Comparison of ENCODE assay signal across 34 cellular contexts in genomic region chr1:4058706-4059105, GRCh38.
"Had no signal": no experiment of that assay in that cellular context is flagged by ENCODE, and none has a peak within 500 bp of the region (broad histone marks: within the 10 kb centered on the region; RNA-seq: fewer than 3 reads in every experiment).

No MANE protein-coding gene starts in this region.

- H3K9me3 Mint-ChIP-seq: activated CD4-positive, alpha-beta T cell treated with anti-CD3 and anti-CD28 coated beads, Interleukin-2, amount 10 ng/mL, durations not matched to agents 24 days and 14 days; activated naive CD8-positive, alpha-beta T cell treated with anti-CD3 and anti-CD28 coated beads for 36 hours; activated T-helper 17 cell treated with anti-CD3 and anti-CD28 coated beads, Interleukin-2, amount 50 U/mL, for 72 hours had no signal

- H3K4me3 Mint-ChIP-seq: activated CD4-positive, alpha-beta T cell treated with anti-CD3 and anti-CD28 coated beads, Interleukin-2, amount 10 ng/mL, durations not matched to agents 24 days and 14 days; activated CD8-positive, alpha-beta memory T cell treated with anti-CD3 and anti-CD28 coated beads, Interleukin-2, amount 10 ng/mL, durations not matched to agents 7 days and 5 days; activated naive CD8-positive, alpha-beta T cell treated with anti-CD3 and anti-CD28 coated beads for 36 hours; activated T-helper 17 cell treated with anti-CD3 and anti-CD28 coated beads, Interleukin-2, amount 50 U/mL, for 72 hours had no signal

- H3K4me3 ChIP-seq: colonic mucosa, PC-9, SJCRH30, SK-N-MC had no signal

- H3K36me3 ChIP-seq: brain microvascular endothelial cell, colonic mucosa, SJCRH30, WERI-Rb-1 had no signal

- H3K9me3 ChIP-seq: colonic mucosa, SJCRH30 had no signal

- H3K4me1 ChIP-seq: colonic mucosa, SJCRH30 had no signal

- H3K36me3 Mint-ChIP-seq: activated CD8-positive, alpha-beta memory T cell treated with anti-CD3 and anti-CD28 coated beads, Interleukin-2, amount 10 ng/mL, durations not matched to agents 7 days and 5 days; activated naive CD8-positive, alpha-beta T cell treated with anti-CD3 and anti-CD28 coated beads for 36 hours had no signal

- ATAC-seq: activated CD8-positive, alpha-beta memory T cell treated with anti-CD3 and anti-CD28 coated beads, Interleukin-2, amount 10 ng/mL, durations not matched to agents 7 days and 5 days; activated T-helper 17 cell treated with anti-CD3 and anti-CD28 coated beads, Interleukin-2, amount 50 U/mL, for 72 hours had no signal

- H3K27me3 ChIP-seq: brain microvascular endothelial cell, colonic mucosa had no signal

- H2AFZ ChIP-seq: PC-9 had no signal

- DNase-seq: activated CD4-positive, alpha-beta T cell treated with anti-CD3 and anti-CD28 coated beads for 1 hour; activated CD4-positive, alpha-beta T cell treated with anti-CD3 and anti-CD28 coated beads, Interleukin-2, amount 10 ng/mL, durations not matched to agents 24 days and 14 days; activated CD4-positive, alpha-beta T cell treated with anti-CD3 and anti-CD28 coated beads, Interleukin-2, amount 50 U/mL, for 4 hours; activated CD4-positive, CD25-positive, alpha-beta regulatory T cell; activated CD8-positive, alpha-beta memory T cell treated with anti-CD3 and anti-CD28 coated beads for 24 hours; activated CD8-positive, alpha-beta memory T cell treated with anti-CD3 and anti-CD28 coated beads, Interleukin-2, amount 10 ng/mL, durations not matched to agents 7 days and 5 days; activated effector memory CD4-positive, alpha-beta T cell treated with anti-CD3 and anti-CD28 coated beads, Interleukin-2, amount 50 U/mL, for 16 hours; activated naive CD4-positive, alpha-beta T cell; activated naive CD4-positive, alpha-beta T cell treated with anti-CD3 and anti-CD28 coated beads, Interleukin-2, amount 50 U/mL, for 16 hours; activated naive CD8-positive, alpha-beta T cell treated with anti-CD3 and anti-CD28 coated beads for 36 hours; activated T-cell treated with anti-CD3 and anti-CD28 coated beads, Interleukin-2, amount 50 U/mL, for 48 hours; amniotic stem cell; brain microvascular endothelial cell; central memory CD4-positive, alpha-beta T cell; colonic mucosa; Kasumi-1; MM.1S; MV-4-11; NCI-H1092 treated with DMSO at 0.1 percent for 48 hours; NCI-H1417; NCI-H146; NCI-H187; NCI-H2107; NCI-H2171; NCI-H2227 treated with DMSO at 0.1 percent for 48 hours; NCI-H446 treated with DMSO at 0.1 percent for 48 hours; NCI-H524; PC-9; SHP77; SJCRH30; T1000; WERI-Rb-1 had no signal

- H3K27ac ChIP-seq: brain microvascular endothelial cell, colonic mucosa, PC-9, SJCRH30, SK-N-MC, WERI-Rb-1 had no signal

- H3K4me2 ChIP-seq: PC-9 had no signal

- H3K27me3 Mint-ChIP-seq: activated CD4-positive, alpha-beta T cell treated with anti-CD3 and anti-CD28 coated beads, Interleukin-2, amount 10 ng/mL, durations not matched to agents 24 days and 14 days; activated CD8-positive, alpha-beta memory T cell treated with anti-CD3 and anti-CD28 coated beads, Interleukin-2, amount 10 ng/mL, durations not matched to agents 7 days and 5 days; activated naive CD8-positive, alpha-beta T cell treated with anti-CD3 and anti-CD28 coated beads for 36 hours had no signal

- H3K27ac Mint-ChIP-seq: activated CD4-positive, alpha-beta T cell treated with anti-CD3 and anti-CD28 coated beads, Interleukin-2, amount 10 ng/mL, durations not matched to agents 24 days and 14 days; activated CD8-positive, alpha-beta memory T cell treated with anti-CD3 and anti-CD28 coated beads, Interleukin-2, amount 10 ng/mL, durations not matched to agents 7 days and 5 days; activated naive CD8-positive, alpha-beta T cell treated with anti-CD3 and anti-CD28 coated beads for 36 hours; activated T-helper 17 cell treated with anti-CD3 and anti-CD28 coated beads, Interleukin-2, amount 50 U/mL, for 72 hours had no signal

- H3K4me1 Mint-ChIP-seq: activated CD4-positive, alpha-beta T cell treated with anti-CD3 and anti-CD28 coated beads, Interleukin-2, amount 10 ng/mL, durations not matched to agents 24 days and 14 days; activated CD8-positive, alpha-beta memory T cell treated with anti-CD3 and anti-CD28 coated beads, Interleukin-2, amount 10 ng/mL, durations not matched to agents 7 days and 5 days; activated naive CD8-positive, alpha-beta T cell treated with anti-CD3 and anti-CD28 coated beads for 36 hours; activated T-helper 17 cell treated with anti-CD3 and anti-CD28 coated beads, Interleukin-2, amount 50 U/mL, for 72 hours had no signal
